Comparison of ENCODE assay signal across 21 cellular contexts in the genomic region with DNA sequence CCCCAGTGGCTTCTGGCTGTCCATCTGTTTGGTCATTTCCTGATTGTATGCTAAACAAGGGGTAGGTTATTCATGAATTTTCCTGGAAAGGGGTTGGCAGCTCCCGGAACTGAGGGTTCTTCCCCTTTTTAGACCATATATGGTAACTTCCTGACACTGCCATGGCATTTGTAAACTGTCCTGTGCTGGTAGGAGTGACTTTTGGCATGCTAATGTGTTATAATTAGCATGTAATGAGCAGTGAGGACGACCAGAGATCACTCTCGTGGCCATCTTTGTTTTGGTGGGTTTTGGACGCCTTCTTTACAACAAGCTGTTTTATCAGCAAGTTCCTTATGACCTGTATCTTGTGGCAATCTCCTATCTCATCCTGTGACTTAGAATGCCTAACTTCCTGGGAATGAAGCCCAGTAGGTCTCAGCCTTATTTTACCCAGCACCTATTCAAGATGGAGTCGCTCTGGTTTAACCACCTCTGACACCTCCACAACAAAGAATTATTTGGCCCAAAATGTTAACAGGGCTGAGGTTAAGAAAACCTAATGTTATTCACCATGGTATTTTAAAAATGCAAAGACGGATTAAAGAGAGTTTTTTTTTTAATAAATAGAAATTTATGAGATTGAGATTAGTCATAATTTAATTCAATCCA. TPM values are rescaled to one million over a fixed set of nuclear protein-coding genes. Genes with fewer than 3 reads are reported as not detected.
"Had no signal": no experiment of that assay in that cellular context is flagged by ENCODE, and none has a peak within 500 bp of the region (broad histone marks: within the 10 kb centered on the region; RNA-seq: fewer than 3 reads in every experiment).

No MANE protein-coding gene starts in this region.

- H3K36me3 ChIP-seq: adrenal gland, gastroesophageal sphincter, heart left ventricle, left ventricle myocardium inferior, ovary, right lobe of liver, suprapubic skin, transverse colon had no signal

- DNase-seq: activated CD4-positive, CD25-positive, alpha-beta regulatory T cell treated with anti-CD3 and anti-CD28 coated beads, Interleukin-2, amount 50 U/mL, for 72 hours; activated gamma-delta T cell; adrenal gland; effector CD8-positive, alpha-beta T cell; heart left ventricle; left ventricle myocardium inferior; mammary epithelial cell; naive B cell; ovary; right lobe of liver; small intestine; stimulated activated CD4-positive, alpha-beta T cell treated with anti-CD3 and anti-CD28 coated beads, Interleukin-15, amount 100 ng/mL, for 24 hours; stimulated activated CD4-positive, alpha-beta T cell treated with anti-CD3 and anti-CD28 coated beads, Interleukin-2, amount 100 ng/mL, for 48 hours; transverse colon had no signal

- H3K9me3 ChIP-seq: adrenal gland, gastroesophageal sphincter, heart left ventricle, left ventricle myocardium inferior, ovary, right lobe of liver, suprapubic skin, transverse colon had no signal

- H3K27me3 ChIP-seq: adrenal gland, gastroesophageal sphincter, ovary, right lobe of liver, suprapubic skin, transverse colon had no signal

- FAIRE-seq: small intestine, TTC549 had no signal

- H3K4me1 ChIP-seq: adrenal gland had no signal

- H3K4me3 ChIP-seq: adrenal gland, gastroesophageal sphincter, heart left ventricle, left ventricle myocardium inferior, ovary, right lobe of liver, suprapubic skin, transverse colon had no signal

- H3K27ac ChIP-seq: adrenal gland, gastroesophageal sphincter, heart left ventricle, left ventricle myocardium inferior, ovary, right lobe of liver, suprapubic skin, transverse colon had no signal

- ATAC-seq: activated naive CD4-positive, alpha-beta T cell treated with anti-CD3 and anti-CD28 coated beads, Interleukin-2, amount 50 U/mL, for 72 hours; esophagus mucosa; gastroesophageal sphincter; heart left ventricle; right lobe of liver had no signal

RNA-seq across cellular contexts. Expression of a gene that starts 2.4 kb away (rescaled TPM):
- total RNA-seq: activated CD8-positive, alpha-beta memory T cell treated with anti-CD3 and anti-CD28 coated beads for 36 hours; activated naive CD4-positive, alpha-beta T cell treated with anti-CD3 and anti-CD28 coated beads, Interleukin-2, amount 50 U/mL, for 72 hours; T-helper 2 cell treated with Interferon-gamma antibody and Interleukin-4, amounts not matched to agents 100 ng/mL and 5 ng/mL, for 36 hours had no signal
